In the genomic region with DNA sequence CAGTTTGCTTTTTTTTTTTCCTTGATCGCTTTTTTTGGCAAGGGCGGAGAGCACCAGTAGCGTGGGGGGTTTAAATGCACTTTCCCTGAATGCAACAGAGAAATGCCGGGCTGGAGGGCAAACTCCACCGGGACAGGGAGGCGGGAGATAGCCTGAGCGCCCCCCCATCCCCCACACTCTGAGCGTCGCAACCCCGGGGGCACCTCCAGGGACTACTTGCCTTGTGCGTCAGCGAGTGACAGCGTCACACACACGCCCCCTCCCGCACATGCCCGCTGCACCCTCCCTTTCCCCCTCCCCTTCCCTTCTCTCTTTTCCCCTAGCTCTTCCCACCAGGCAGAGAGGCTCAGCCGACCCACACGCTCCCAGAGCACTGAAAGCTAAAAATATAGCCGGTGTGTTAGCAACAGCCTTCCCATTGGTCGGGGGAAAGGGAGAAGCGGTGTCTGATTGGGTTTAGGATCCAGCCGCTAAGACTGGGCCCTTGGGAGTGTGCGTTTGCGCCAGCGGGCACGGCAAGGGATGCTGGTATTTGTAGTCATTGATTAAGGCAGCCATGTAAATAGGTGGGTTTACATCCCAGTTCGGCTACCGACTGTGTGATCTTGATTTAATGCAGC, we compare ENCODE assay signal across 8 cellular contexts. TPM values are rescaled to one million over a fixed set of nuclear protein-coding genes. Genes with fewer than 3 reads are reported as not detected.
DNase-seq lines count a peak whose midpoint lies in the region; ATAC-seq, FAIRE-seq and TF ChIP-seq lines count a peak whose summit lies in the region.

No MANE protein-coding gene starts in this region.

- under 1% methylated on average over 28 of the region's 28 CpGs for WGBS in right cardiac atrium
- WGBS in psoas muscle, 3 donors: 0 to 1% (median 1%) methylated on average over 28 of the region's 28 CpGs

- H3K4me1 Mint-ChIP-seq in T-helper 2 cell treated with Interferon-gamma antibody and Interleukin-4, amounts not matched to agents 5 μg/mL and 100 μg/mL, for 36 hours (ENCODE audit: low read depth): peaks cover 8% of the 10 kb centered on the region

- no peaks in the 10 kb centered on the region for H3K36me3 Mint-ChIP-seq in T-helper 2 cell treated with Interferon-gamma antibody and Interleukin-4, amounts not matched to agents 5 μg/mL and 100 μg/mL, for 36 hours (ENCODE audit: low read depth)

- H3K36me3 ChIP-seq in ascending aorta: peaks cover 0 to under 1% of the 10 kb centered on the region in 2 donors
- peaks cover 0 to 1% of the 10 kb centered on the region in 2 donors for H3K36me3 ChIP-seq in psoas muscle (ENCODE audit: insufficient read depth in 1 of 2, low read depth in 1 of 2)

- H3K4me3 ChIP-seq in ascending aorta (peak overlapping the region; percentile 94 to 98), right cardiac atrium (ENCODE audit: low read length) (peak overlapping the region; percentile 93), psoas muscle (peak overlapping the region; percentile 98)

- no peaks in the 10 kb centered on the region for H3K27me3 Mint-ChIP-seq in T-helper 2 cell treated with Interferon-gamma antibody and Interleukin-4, amounts not matched to agents 5 μg/mL and 100 μg/mL, for 36 hours (ENCODE audit: low read depth)

- peak overlapping the region; percentile 97 for H3K27ac Mint-ChIP-seq in T-helper 2 cell treated with Interferon-gamma antibody and Interleukin-4, amounts not matched to agents 5 μg/mL and 100 μg/mL, for 36 hours

- ATAC-seq in HG02938 (IDR thresholded peaks at IDR 0.05; ENCODE audit: unreplicated experiment) (peak; percentile 52), right cardiac atrium (peak; percentile 86 to 90), psoas muscle (peak; percentile 65 to 78 (median 77))

- H3K27me3 ChIP-seq in ascending aorta (no peaks in the 10 kb centered on the region), right cardiac atrium (ENCODE audit: control insufficient read depth, insufficient read depth) (no peaks in the 10 kb centered on the region), psoas muscle (ENCODE audit: insufficient read depth in 3 of 3, low read length in 2 of 3) (no peaks in the 10 kb centered on the region)

- TF ChIP-seq POLR2A in GM12892 (IDR thresholded peaks at IDR 0.05; ENCODE audit: low read depth, low read length): no peak

- H3K27ac ChIP-seq in ascending aorta: peak overlapping the region; percentile 99 to 100
- H3K27ac ChIP-seq in right cardiac atrium (ENCODE audit: low read length): peak overlapping the region; percentile 98
- H3K27ac ChIP-seq in psoas muscle: peak overlapping the region; percentile 99

- H3K9me3 Mint-ChIP-seq in T-helper 2 cell treated with Interferon-gamma antibody and Interleukin-4, amounts not matched to agents 5 μg/mL and 100 μg/mL, for 36 hours: no peaks in the 10 kb centered on the region

- DNase-seq in GM12892 (ENCODE audit: insufficient read length) (peak; percentile 73), NCI-H187 treated with DMSO at 0.1 percent for 48 hours (lab: John Stamatoyannopoulos, UW) (peak; percentile 89), ascending aorta (ENCODE audit: low spot score in 2 of 2) (peak; percentile 91 to 98), right cardiac atrium (peak; percentile 96 to 98 (median 98)), psoas muscle (peak; percentile 94 to 98), urothelium cell line (ENCODE audit: low spot score) (peak; percentile 96)
- peak; percentile 94 for DNase-seq in T-helper 2 cell treated with Interferon-gamma antibody and Interleukin-4, amounts not matched to agents 5 μg/mL and 100 μg/mL, for 36 hours (ENCODE audit: low spot score)

- intact Hi-C loops in ascending aorta (cut with DNase I) (loop anchor here (1.0 to 5.0 kb wide), 4 partner anchors 20 to 67 kb away; partner anchors contain the start of genes PHF5A and TEF), right cardiac atrium (cut with DNase I) (no loop called here), psoas muscle (cut with DNase I) (loop anchor here in 1 of 2 donors (2.0 to 5.0 kb wide), 2 partner anchors 21 to 64 kb away; partner anchors contain the start of genes ACO2 and PHF5A)

- TF ChIP-seq CTCF in ascending aorta (IDR thresholded peaks at IDR 0.05) (no peak), psoas muscle (IDR thresholded peaks at IDR 0.05) (no peak)

- FAIRE-seq in GM12892 (lab: Jason Lieb, UNC): peak; percentile 100
- peak; percentile 94 for FAIRE-seq in urothelium cell line (lab: Jason Lieb, UNC)

- H3K9me3 ChIP-seq in ascending aorta (no peaks in the 10 kb centered on the region), right cardiac atrium (ENCODE audit: control insufficient read depth, low read length) (no peaks in the 10 kb centered on the region), psoas muscle (no peaks in the 10 kb centered on the region)

- peaks cover 7 to 9% of the 10 kb centered on the region in 2 donors for H3K4me1 ChIP-seq in ascending aorta
- H3K4me1 ChIP-seq in right cardiac atrium (ENCODE audit: control insufficient read depth, insufficient read depth, low read length): no peaks in the 10 kb centered on the region
- H3K4me1 ChIP-seq in psoas muscle: peaks cover 15% of the 10 kb centered on the region

- peak overlapping the region; percentile 89 for H3K4me3 Mint-ChIP-seq in T-helper 2 cell treated with Interferon-gamma antibody and Interleukin-4, amounts not matched to agents 5 μg/mL and 100 μg/mL, for 36 hours

RNA-seq across cellular contexts. Expression of gene TOB2, which starts 1.7 kb away (rescaled TPM):
- 7.9 TPM for polyA plus RNA-seq in GM12892 (2012; ENCODE audit: missing spikeins)
- total RNA-seq in ascending aorta (55.8 TPM), right cardiac atrium (10 to 100 TPM; 52.3 to 72.7 (median 69.4) TPM), psoas muscle (100 to 1,000 TPM in 1 of 4 donors, 10 to 100 TPM in 3; 12.3 to 111 (median 50.9) TPM)
- polyA plus RNA-seq in right cardiac atrium (39.4 TPM), psoas muscle (10 to 100 TPM in 2 of 3 donors, 1 to 10 TPM in 1; 9.5 to 26.1 (median 23.4) TPM)

RNA-seq across cellular contexts. Expression of gene PHF5A, which starts 20.2 kb away (rescaled TPM):
- polyA plus RNA-seq in GM12892 (2012; ENCODE audit: missing spikeins): 46.5 TPM
- 4.8 TPM for total RNA-seq in ascending aorta
- 10 to 100 TPM; 22.4 to 26.0 (median 25.0) TPM for total RNA-seq in right cardiac atrium
- polyA plus RNA-seq in right cardiac atrium: 34.6 TPM
- 10 to 100 TPM; 19.9 to 40.0 (median 23.4) TPM for total RNA-seq in psoas muscle
- polyA plus RNA-seq in psoas muscle: 10 to 100 TPM; 34.3 to 79.2 (median 49.0) TPM

RNA-seq across cellular contexts. Expression of gene ACO2, which starts 20.6 kb away (rescaled TPM):
- polyA plus RNA-seq in GM12892 (2012; ENCODE audit: missing spikeins): 66.5 TPM
- total RNA-seq in ascending aorta: 81.1 TPM
- 100 to 1,000 TPM; 532 to 611 (median 544) TPM for total RNA-seq in right cardiac atrium
- polyA plus RNA-seq in right cardiac atrium: 471 TPM
- total RNA-seq in psoas muscle: 100 to 1,000 TPM; 422 to 513 (median 474) TPM
- 100 to 1,000 TPM; 346 to 459 (median 402) TPM for polyA plus RNA-seq in psoas muscle

Comparison
In these comparisons a context has a peak if more than half of its experiments do, and no peak if none do; other contexts are left out.
1. Peak in every context shown above with its lines: DNase-seq, ATAC-seq, H3K4me3 ChIP-seq and H3K27ac ChIP-seq.